12 cellular contexts compared by ENCODE assay signal in the genomic region with DNA sequence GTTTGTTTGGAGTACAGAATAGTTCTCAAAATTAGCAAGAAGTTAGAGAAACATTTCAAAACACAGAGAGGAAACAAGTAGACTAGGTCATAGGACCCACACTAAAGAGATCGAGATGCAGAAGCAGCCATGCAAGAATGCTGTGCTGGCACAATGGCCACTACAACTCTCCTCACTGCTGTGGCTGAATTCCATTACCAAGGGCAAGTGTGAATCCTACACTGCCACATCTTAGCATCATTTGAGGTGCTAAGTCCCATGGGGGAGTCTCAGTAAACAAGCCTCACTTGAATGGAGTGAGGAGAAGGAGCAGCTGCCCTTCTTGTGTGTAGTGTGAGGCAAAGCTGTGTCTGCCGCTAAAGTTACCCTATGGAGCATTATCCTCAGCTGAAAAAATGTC.
"Had no signal": no experiment of that assay in that cellular context is flagged by ENCODE, and none has a peak within 500 bp of the region (broad histone marks: within the 10 kb centered on the region; RNA-seq: fewer than 3 reads in every experiment).

No MANE protein-coding gene starts in this region.

- ATAC-seq: activated naive CD4-positive, alpha-beta T cell treated with anti-CD3 and anti-CD28 coated beads, Interleukin-2, amount 50 U/mL, for 72 hours; left colon had no signal

- DNase-seq: activated CD4-positive, alpha-beta T cell treated with anti-CD3 and anti-CD28 coated beads, Interleukin-2, amount 50 U/mL, for 1 hour; activated CD4-positive, CD25-positive, alpha-beta regulatory T cell; activated effector memory CD4-positive, alpha-beta T cell treated with Interleukin-2 at 50 U/mL for 16 hours; activated T-cell treated with anti-CD3 and anti-CD28 coated beads, Interleukin-2, amount 50 U/mL, for 24 hours; amygdala; effector memory CD4-positive, alpha-beta T cell; hypothalamus; left colon; stimulated activated CD4-positive, alpha-beta T cell treated with anti-CD3 and anti-CD28 coated beads, Interleukin-12 subunit alpha, Interleukin-12 subunit beta, amount 100 ng/mL, for 4 hours; stimulated activated naive CD4-positive, alpha-beta T cell treated with Interleukin-2 at 50 U/mL for 16 hours; T-helper 2 cell had no signal
